16 cellular contexts compared by ENCODE assay signal in the genomic region with DNA sequence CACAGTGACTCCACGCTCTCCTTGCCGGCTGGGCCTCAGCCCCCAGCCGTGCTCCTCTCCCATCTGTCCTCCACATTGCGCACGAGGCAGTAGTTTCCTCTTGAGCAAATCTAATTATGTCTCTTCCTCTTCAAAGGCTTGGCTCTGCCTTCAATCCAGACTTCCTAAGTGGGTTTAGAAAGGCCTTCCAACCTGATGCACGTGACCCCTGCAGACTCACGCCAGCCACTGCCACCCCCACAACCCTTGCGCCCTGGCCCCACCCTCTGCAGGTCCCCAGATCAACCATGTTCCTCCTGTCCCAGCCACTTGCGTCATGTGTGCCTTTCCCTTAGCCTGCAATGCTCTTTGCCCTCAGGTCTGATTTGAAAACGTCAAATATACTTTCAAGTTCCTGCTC.
A peak's percentile ranks its signal among the peaks of the same experiment; 100 is the strongest.
DNase-seq lines count a peak whose midpoint lies in the region; ATAC-seq and TF ChIP-seq lines count a peak whose summit lies in the region.
"Had no signal": no experiment of that assay in that cellular context is flagged by ENCODE, and none has a peak within 500 bp of the region (broad histone marks: within the 10 kb centered on the region; RNA-seq: fewer than 3 reads in every experiment).

No MANE protein-coding gene starts in this region.

- no peaks in the 10 kb centered on the region for H3K4me1 ChIP-seq in Karpas-422 (ENCODE audit: low read length)

- H3K4me1 Mint-ChIP-seq in neural crest cell, result peaks cover 5% of the 10 kb centered on the region

- peak overlapping the region; percentile 94 for H3K27ac Mint-ChIP-seq in neural crest cell (ENCODE audit: unreplicated experiment)
- H3K27ac Mint-ChIP-seq: CD4-positive, alpha-beta T cell had no signal

- no peaks in the 10 kb centered on the region for H3K79me2 ChIP-seq in Karpas-422 (ENCODE audit: low read length)

- H2AFZ ChIP-seq in Karpas-422 (ENCODE audit: low read length), result no peak overlapping the region
- H2AFZ ChIP-seq: GM23248 had no signal

- no peak overlapping the region for H3K4me3 Mint-ChIP-seq in neural crest cell
- H3K4me3 Mint-ChIP-seq: CD4-positive, alpha-beta T cell had no signal

- POLR2A ChIA-PET in HEK293T (lab: Yijun Ruan, JAX), result no interaction called here

- TF ChIP-seq CTCF in WERI-Rb-1 (IDR thresholded peaks at IDR 0.05; ENCODE audit: low read depth, low read length), result no peak
- no peak for TF ChIP-seq CTCF in neural crest cell (conservative IDR thresholded peaks at IDR 0.05)

- CTCF ChIA-PET in HEK293T (lab: Yijun Ruan, JAX), result no interaction called here

- H3K4me3 ChIP-seq in WERI-Rb-1 (ENCODE audit: low read depth, low read length) (no peak overlapping the region), Karpas-422 (ENCODE audit: low read length) (no peak overlapping the region)
- H3K4me3 ChIP-seq: BLaER1 treated with 17β-estradiol and CSF1 and Interleukin-3, amounts not matched to agents 10 nM and 100 nM; GM23248 had no signal

- H3K9me3 ChIP-seq in WERI-Rb-1 (ENCODE audit: severe bottlenecking) (no peaks in the 10 kb centered on the region), Karpas-422 (ENCODE audit: low read length) (no peaks in the 10 kb centered on the region)
- H3K9me3 ChIP-seq: BLaER1 treated with 17β-estradiol and CSF1 and Interleukin-3, amounts not matched to agents 10 nM and 100 nM had no signal

- H3K36me3 ChIP-seq in WERI-Rb-1 (no peaks in the 10 kb centered on the region), Karpas-422 (ENCODE audit: insufficient read depth, low read length) (no peaks in the 10 kb centered on the region)
- H3K36me3 ChIP-seq: BLaER1 treated with 17β-estradiol and CSF1 and Interleukin-3, amounts not matched to agents 10 nM and 100 nM had no signal

- H3K36me3 Mint-ChIP-seq in neural crest cell (ENCODE audit: low read depth), result no peaks in the 10 kb centered on the region

- no peaks in the 10 kb centered on the region for H3K27me3 Mint-ChIP-seq in neural crest cell (ENCODE audit: low read depth)

- DNase-seq in HEK293T (ENCODE audit: extremely low spot score) (peak; percentile 3), NCI-H82 (lab: John Stamatoyannopoulos, UW) (peak; percentile 92), WERI-Rb-1 (peak; percentile 39), neural crest cell (ENCODE audit: low read depth, low spot score) (no peak), Karpas-422 (no peak), activated gamma-delta T cell treated with Interleukin-2 at 50 U/mL for 16 hours (no peak), HuH-7.5 (ENCODE audit: low spot score) (no peak)
- DNase-seq: 8988T; AML-193; Calu3; CD4-positive, alpha-beta T cell; DMS 273 treated with DMSO at 0.1 percent for 48 hours; GM23248 had no signal

- H3K27ac ChIP-seq in WERI-Rb-1 (peak overlapping the region; percentile 46), Karpas-422 (ENCODE audit: low read length) (no peak overlapping the region)
- H3K27ac ChIP-seq: BLaER1 treated with 17β-estradiol and CSF1 and Interleukin-3, amounts not matched to agents 10 nM and 100 nM; GM23248 had no signal

- H3K27me3 ChIP-seq in WERI-Rb-1 (ENCODE audit: insufficient read depth, low read depth, severe bottlenecking) (no peaks in the 10 kb centered on the region), Karpas-422 (ENCODE audit: low read length) (no peaks in the 10 kb centered on the region)

- H3K4me2 ChIP-seq in Karpas-422 (ENCODE audit: low read depth, low read length, poor library complexity, severe bottlenecking), result no peak overlapping the region

- no peaks in the 10 kb centered on the region for H4K20me1 ChIP-seq in Karpas-422 (ENCODE audit: insufficient read depth, low read depth, low read length)

- no peak for ATAC-seq in GM21515 (IDR thresholded peaks at IDR 0.05; ENCODE audit: unreplicated experiment)
- ATAC-seq: HCT116 had no signal

- H3K9me2 ChIP-seq in Karpas-422 (replicated peaks; ENCODE audit: insufficient read depth, low read length), result no peaks in the 10 kb centered on the region

- peaks cover 8% of the 10 kb centered on the region for H3K9me3 Mint-ChIP-seq in neural crest cell
- H3K9me3 Mint-ChIP-seq: CD4-positive, alpha-beta T cell had no signal

- no peak overlapping the region for H3K9ac ChIP-seq in Karpas-422 (ENCODE audit: low read length)
- H3K9ac ChIP-seq: BLaER1 treated with 17β-estradiol and CSF1 and Interleukin-3, amounts not matched to agents 10 nM and 100 nM; GM23248 had no signal

TF ChIP-seq in HEK293T, 16 proteins besides CTCF, POLR2A, EP300 and RAD21:
- TF ChIP-seq BHLHE40 (IDR thresholded peaks at IDR 0.05; ENCODE audit: borderline replicate concordance) (no peak), ELF4 (IDR thresholded peaks at IDR 0.05) (no peak), CTBP1 (IDR thresholded peaks at IDR 0.05; ENCODE audit: borderline replicate concordance) (no peak), FOXM1 (IDR thresholded peaks at IDR 0.05; ENCODE audit: borderline replicate concordance) (no peak), SUZ12 (IDR thresholded peaks at IDR 0.05) (no peak), HDGF (IDR thresholded peaks at IDR 0.05; ENCODE audit: borderline replicate concordance) (no peak), TARDBP (IDR thresholded peaks at IDR 0.05) (no peak), ZNF384 (IDR thresholded peaks at IDR 0.05) (no peak), FOXK2 (IDR thresholded peaks at IDR 0.05) (no peak), ARNT (IDR thresholded peaks at IDR 0.05) (no peak), SP1 (IDR thresholded peaks at IDR 0.05) (no peak), FOXA1 (IDR thresholded peaks at IDR 0.05) (no peak), NFRKB (IDR thresholded peaks at IDR 0.05) (no peak), L3MBTL2 (conservative IDR thresholded peaks at IDR 0.05) (no peak), LEF1 (IDR thresholded peaks at IDR 0.05; ENCODE audit: borderline replicate concordance) (no peak)
- TF ChIP-seq, protein P1, sequence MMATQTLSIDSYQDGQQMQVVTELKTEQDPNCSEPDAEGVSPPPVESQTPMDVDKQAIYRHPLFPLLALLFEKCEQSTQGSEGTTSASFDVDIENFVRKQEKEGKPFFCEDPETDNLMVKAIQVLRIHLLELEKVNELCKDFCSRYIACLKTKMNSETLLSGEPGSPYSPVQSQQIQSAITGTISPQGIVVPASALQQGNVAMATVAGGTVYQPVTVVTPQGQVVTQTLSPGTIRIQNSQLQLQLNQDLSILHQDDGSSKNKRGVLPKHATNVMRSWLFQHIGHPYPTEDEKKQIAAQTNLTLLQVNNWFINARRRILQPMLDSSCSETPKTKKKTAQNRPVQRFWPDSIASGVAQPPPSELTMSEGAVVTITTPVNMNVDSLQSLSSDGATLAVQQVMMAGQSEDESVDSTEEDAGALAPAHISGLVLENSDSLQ (IDR thresholded peaks at IDR 0.05), result no peak

Comparison
In these comparisons a context has a peak if more than half of its experiments do, and no peak if none do; other contexts are left out.
1. DNase-seq: peak in HEK293T (single experiment), NCI-H82 (single experiment) and WERI-Rb-1 (single experiment); none in neural crest cell (single experiment), Karpas-422 (single experiment), activated gamma-delta T cell treated with Interleukin-2 at 50 U/mL for 16 hours (single experiment) and HuH-7.5 (single experiment).